Comparison of ENCODE assay signal across 1 cellular context in the genomic region with DNA sequence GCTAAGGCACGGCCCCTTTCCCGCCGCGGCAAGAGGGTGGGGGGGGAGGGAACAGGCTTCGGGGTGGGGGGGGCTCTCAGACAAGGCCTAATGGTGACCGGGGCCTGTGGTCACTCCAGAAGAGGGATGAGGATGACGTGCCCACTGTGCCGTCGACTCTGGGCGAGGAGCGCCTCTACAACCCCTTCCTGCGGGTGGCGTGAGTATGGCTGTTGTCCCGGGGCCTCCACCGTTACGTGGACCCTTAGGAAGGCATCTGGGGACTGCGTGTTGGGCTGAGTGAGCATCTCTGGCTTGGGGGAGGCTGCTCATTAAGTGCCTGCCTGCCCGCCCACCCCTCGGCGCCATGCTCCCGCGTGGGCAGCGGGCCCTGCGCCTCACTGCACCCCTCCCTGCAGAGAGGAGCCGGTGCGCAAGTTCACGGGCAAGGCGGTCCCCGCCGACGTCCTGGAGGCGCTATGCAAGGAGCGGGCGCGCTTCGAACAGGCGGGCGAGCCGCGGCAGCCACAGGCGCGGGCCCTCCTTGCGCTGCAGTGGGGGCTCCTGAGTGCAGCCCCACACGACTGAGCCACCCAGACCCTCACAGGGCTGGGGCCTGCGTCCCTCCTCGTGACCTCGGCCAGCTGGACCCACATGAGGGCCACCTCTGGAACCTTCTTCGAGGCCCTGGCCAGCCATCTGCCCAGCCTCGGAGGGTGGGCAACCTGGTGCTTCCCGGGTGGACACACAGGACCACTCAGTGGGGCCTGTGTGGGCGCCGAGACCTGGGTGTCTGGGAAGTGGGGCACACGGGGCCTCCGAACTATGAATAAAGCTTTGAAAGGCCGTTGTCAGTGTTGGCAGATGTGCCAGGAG.
TF ChIP-seq lines count a peak whose summit lies in the region.

No MANE protein-coding gene starts in this region.

TF ChIP-seq in H1, 55 proteins besides CTCF, POLR2A, EP300 and RAD21:
- TF ChIP-seq HDAC6 (IDR thresholded peaks at IDR 0.05; ENCODE audit: low read depth, low read length) (no peak), GABPA (IDR thresholded peaks at IDR 0.05; ENCODE audit: borderline replicate concordance, insufficient read depth, low read length) (no peak), SIN3A (conservative IDR thresholded peaks at IDR 0.05 in 1 of 2, IDR thresholded peaks at IDR 0.05 in 1 of 2; ENCODE audit: low read depth in 1 of 2, low read length in 2 of 2) (no peak), MAFK (IDR thresholded peaks at IDR 0.05; ENCODE audit: low read depth, low read length) (no peak), TCF12 (IDR thresholded peaks at IDR 0.05; ENCODE audit: low read depth, low read length) (no peak), SP2 (IDR thresholded peaks at IDR 0.05; ENCODE audit: low read length) (no peak), SIX5 (IDR thresholded peaks at IDR 0.05; ENCODE audit: low read depth, low read length) (no peak), EGR1 (IDR thresholded peaks at IDR 0.05; ENCODE audit: borderline replicate concordance, low read depth, low read length) (no peak), SP4 (IDR thresholded peaks at IDR 0.05; ENCODE audit: low read length) (no peak), SAP30 (IDR thresholded peaks at IDR 0.05; ENCODE audit: insufficient read depth, insufficient replicate concordance, low read length) (no peak), SUZ12 (IDR thresholded peaks at IDR 0.05; ENCODE audit: low read length) (no peak), CHD1 (IDR thresholded peaks at IDR 0.05; ENCODE audit: low read depth, low read length) (no peak), RNF2 (IDR thresholded peaks at IDR 0.05; ENCODE audit: borderline replicate concordance, low read depth, low read length, missing control alignments, poor library complexity, severe bottlenecking) (no peak), KDM4A (IDR thresholded peaks at IDR 0.05; ENCODE audit: low read depth, low read length, severe bottlenecking) (no peak), JUN (IDR thresholded peaks at IDR 0.05; ENCODE audit: low read depth, low read length) (no peak)
- TF ChIP-seq, protein P1, sequence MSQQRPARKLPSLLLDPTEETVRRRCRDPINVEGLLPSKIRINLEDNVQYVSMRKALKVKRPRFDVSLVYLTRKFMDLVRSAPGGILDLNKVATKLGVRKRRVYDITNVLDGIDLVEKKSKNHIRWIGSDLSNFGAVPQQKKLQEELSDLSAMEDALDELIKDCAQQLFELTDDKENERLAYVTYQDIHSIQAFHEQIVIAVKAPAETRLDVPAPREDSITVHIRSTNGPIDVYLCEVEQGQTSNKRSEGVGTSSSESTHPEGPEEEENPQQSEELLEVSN (IDR thresholded peaks at IDR 0.05) = no peak
- TF ChIP-seq, protein P2, sequence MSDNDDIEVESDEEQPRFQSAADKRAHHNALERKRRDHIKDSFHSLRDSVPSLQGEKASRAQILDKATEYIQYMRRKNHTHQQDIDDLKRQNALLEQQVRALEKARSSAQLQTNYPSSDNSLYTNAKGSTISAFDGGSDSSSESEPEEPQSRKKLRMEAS (IDR thresholded peaks at IDR 0.05) = no peak; the same call in 1 of the 2 replicates
- TF ChIP-seq, protein P3, sequence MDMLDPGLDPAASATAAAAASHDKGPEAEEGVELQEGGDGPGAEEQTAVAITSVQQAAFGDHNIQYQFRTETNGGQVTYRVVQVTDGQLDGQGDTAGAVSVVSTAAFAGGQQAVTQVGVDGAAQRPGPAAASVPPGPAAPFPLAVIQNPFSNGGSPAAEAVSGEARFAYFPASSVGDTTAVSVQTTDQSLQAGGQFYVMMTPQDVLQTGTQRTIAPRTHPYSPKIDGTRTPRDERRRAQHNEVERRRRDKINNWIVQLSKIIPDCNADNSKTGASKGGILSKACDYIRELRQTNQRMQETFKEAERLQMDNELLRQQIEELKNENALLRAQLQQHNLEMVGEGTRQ (IDR thresholded peaks at IDR 0.05; ENCODE audit: low read length) = no peak
TF ChIP-seq in H1: peak in this region for 0.
